In genomic region chr2:173151671-173152398, GRCh38 we compare ENCODE assay signal across 8 cellular contexts.
A peak's percentile ranks its signal among the peaks of the same experiment; 100 is the strongest.
DNase-seq lines count a peak whose midpoint lies in the region; ATAC-seq, FAIRE-seq and TF ChIP-seq lines count a peak whose summit lies in the region.

No MANE protein-coding gene starts in this region.

- POLR2A ChIA-PET in A549 (lab: Yijun Ruan, JAX) = no interaction called here

- H3K9ac ChIP-seq in mammary epithelial cell (ENCODE audit: insufficient read depth, low read length) = peak overlapping the region; percentile 40

- H3K4me2 ChIP-seq in A549 = peak overlapping the region; percentile 74
- peak overlapping the region; percentile 54 for H3K4me2 ChIP-seq in mammary epithelial cell (ENCODE audit: insufficient read depth, low read depth, low read length)

- CTCF ChIA-PET in A549 (lab: Yijun Ruan, JAX) = interaction anchor here (0.7 to 2.0 kb wide), 8 partner anchors 8 to 124 kb away, joined by 3 to 7 read pairs (median 4); no protein-coding TSS in a partner anchor
- CTCF ChIA-PET in mammary epithelial cell (lab: Charles Lee; ENCODE audit: low non-redundant PET) = no interaction called here

- intact Hi-C loops in mammary epithelial cell (cut with micrococcal nuclease) (loop anchor here (2.0 kb wide), 2 partner anchors 75 to 121 kb away; no protein-coding TSS in a partner anchor), tibial artery (cut with DNase I; ENCODE audit: low total_unique reads) (no loop called here)

- in situ Hi-C loops in mammary epithelial cell (cut with MboI; ENCODE audit: low sequenced_read_pairs in 2 of 2) = no loop called here

- H3K9me3 ChIP-seq in A549 (peaks cover 11% of the 10 kb centered on the region; the same call in 2 of the 3 replicates), mammary epithelial cell (replicated peaks; ENCODE audit: insufficient read depth, low read length) (no peaks in the 10 kb centered on the region), tibial artery (no peaks in the 10 kb centered on the region)

- BruUV-seq in mammary epithelial cell (replicated peaks; lab: Mats Ljungman, UMichigan) = TSS peak; percentile 81

- H3K27ac ChIP-seq in A549 = peak overlapping the region; percentile 60 to 88
- peak overlapping the region; percentile 86 for H3K27ac ChIP-seq in mammary epithelial cell (ENCODE audit: insufficient read depth, low read depth, low read length)
- H3K27ac ChIP-seq in tibial artery = no peak overlapping the region

- no peak for TF ChIP-seq RAD21 in A549 (conservative IDR thresholded peaks at IDR 0.05 in 1 of 2, IDR thresholded peaks at IDR 0.05 in 1 of 2)

- WGBS in A549 (ENCODE audit: missing lambda C conversion rate) = 2% methylated on average over 3 of the region's 3 CpGs
- 19% methylated on average over 3 of the region's 3 CpGs for WGBS in mammary epithelial cell (ENCODE audit: low coverage, missing lambda C conversion rate)

- FAIRE-seq in A549 (lab: Jason Lieb, UNC) = no peak

- H3K36me3 ChIP-seq in mammary epithelial cell (ENCODE audit: insufficient read depth, low read length) (peaks cover 1% of the 10 kb centered on the region), tibial artery (no peaks in the 10 kb centered on the region)

- dilution Hi-C loops in mammary epithelial cell (cut with HindIII; ENCODE audit: low sequenced_read_pairs) = no loop called here

- TF ChIP-seq CTCF in A549 (IDR thresholded peaks at IDR 0.05) = no peak
- TF ChIP-seq CTCF in mammary epithelial cell (conservative IDR thresholded peaks at IDR 0.05 in 1 of 2, IDR thresholded peaks at IDR 0.05 in 1 of 2; ENCODE audit: extremely low read depth in 1 of 2, insufficient read depth in 1 of 2, low read depth in 1 of 2, low read length in 2 of 2) = no peak
- TF ChIP-seq CTCF in tibial artery (IDR thresholded peaks at IDR 0.05) = no peak

- no peak overlapping the region for H2AFZ ChIP-seq in mammary epithelial cell (ENCODE audit: low read depth, low read length)

- peak; percentile 60 to 64; a peak in 4 of 6 replicates for ATAC-seq in A549
- ATAC-seq in GM18909 (IDR thresholded peaks at IDR 0.05; ENCODE audit: poor library complexity, unreplicated experiment) = peak; percentile 71
- peak; percentile 54 for ATAC-seq in HG03558 (IDR thresholded peaks at IDR 0.05; ENCODE audit: extremely low read depth, unreplicated experiment)
- no peak for ATAC-seq in GM21723 (IDR thresholded peaks at IDR 0.05; ENCODE audit: unreplicated experiment)

- no peaks in the 10 kb centered on the region for H4K20me1 ChIP-seq in mammary epithelial cell (ENCODE audit: insufficient read depth, low read length)

- no peaks in the 10 kb centered on the region for H3K27me3 ChIP-seq in mammary epithelial cell (ENCODE audit: insufficient read depth, low read length)
- H3K27me3 ChIP-seq in tibial artery = no peaks in the 10 kb centered on the region

- no peak overlapping the region for H3K4me3 ChIP-seq in A549
- H3K4me3 ChIP-seq in mammary epithelial cell (replicated peaks in 1 of 3; ENCODE audit: insufficient read depth in 1 of 3, low read depth in 2 of 3, low read length in 3 of 3) = no peak overlapping the region
- H3K4me3 ChIP-seq in tibial artery = no peak overlapping the region

- H3K4me1 ChIP-seq in A549 (peaks cover 53% of the 10 kb centered on the region), mammary epithelial cell (ENCODE audit: insufficient read depth, low read length) (peaks cover 57% of the 10 kb centered on the region), tibial artery (peaks cover 0 to 52% (median 12%) of the 10 kb centered on the region in 4 donors)

- DNase-seq in A549 (ENCODE audit: low read depth in 1 of 2, low spot score in 1 of 2) = peak in 1 of 2 experiments; percentile 38
- DNase-seq in mammary epithelial cell = peak; percentile 90
- no peak for DNase-seq in tibial artery
- no peak for DNase-seq in NCI-H524 (lab: John Stamatoyannopoulos, UW)
- DNase-seq in NCI-H2196 treated with DMSO at 0.1 percent for 48 hours (lab: John Stamatoyannopoulos, UW; ENCODE audit: unreplicated experiment) = no peak

- peaks cover 82% of the 10 kb centered on the region for H3K79me2 ChIP-seq in mammary epithelial cell (ENCODE audit: insufficient read depth, low read length)

- no peak for TF ChIP-seq EP300 in A549 (IDR thresholded peaks at IDR 0.05)

- no peak for TF ChIP-seq POLR2A in A549 (IDR thresholded peaks at IDR 0.05; ENCODE audit: low read length)

TF ChIP-seq in A549, 52 proteins besides CTCF, POLR2A, EP300 and RAD21:
- TF ChIP-seq POLR2AphosphoS2 (conservative IDR thresholded peaks at IDR 0.05; ENCODE audit: low read length) (no peak), BCL3 (IDR thresholded peaks at IDR 0.05) (0 out of 3 replicates have a peak, but pooled peaks have one; percentile 25), CEBPB (IDR thresholded peaks at IDR 0.05) (peak; percentile 6 to 72; a peak in 2 of 4 replicates), FOSL2 (IDR thresholded peaks at IDR 0.05) (peak; percentile 36; the same call in 1 of the 2 replicates), FOSL2 (CRISPR knock-in tag; IDR thresholded peaks at IDR 0.05) (peak; percentile 69), JUNB (IDR thresholded peaks at IDR 0.05) (peak; percentile 74), MAFK (IDR thresholded peaks at IDR 0.05; ENCODE audit: partially characterized antibody) (no peak)

Comparison
In these comparisons a context has a peak if more than half of its experiments do, and no peak if none do; other contexts are left out.
1. H3K27ac ChIP-seq: peak in A549 (2 of 2) and mammary epithelial cell (single experiment); none in tibial artery (0 of 2).